Comparison of ENCODE assay signal across 23 cellular contexts in genomic region chr20:43532416-43533055, GRCh38. TPM values are rescaled to one million over a fixed set of nuclear protein-coding genes. Genes with fewer than 3 reads are reported as not detected.
DNase-seq lines count a peak whose midpoint lies in the region; ATAC-seq and TF ChIP-seq lines count a peak whose summit lies in the region.
"Had no signal": no experiment of that assay in that cellular context is flagged by ENCODE, and none has a peak within 500 bp of the region (broad histone marks: within the 10 kb centered on the region; RNA-seq: fewer than 3 reads in every experiment).

No MANE protein-coding gene starts in this region.

- ATAC-seq in IMR-90 (ENCODE audit: low read depth) (no peak), HG02870 (IDR thresholded peaks at IDR 0.05; ENCODE audit: unreplicated experiment) (no peak)
- ATAC-seq: PC-3, Right ventricle myocardium inferior had no signal

- H3K79me2 ChIP-seq in trophoblast cell (ENCODE audit: control insufficient read depth, insufficient read depth, low read length, poor library complexity), result no peaks in the 10 kb centered on the region

- H3K4me2 ChIP-seq in IMR-90 (ENCODE audit: low read depth, low read length) (no peak overlapping the region), trophoblast cell (ENCODE audit: low read length) (no peak overlapping the region)
- H3K4me2 ChIP-seq: BLaER1 had no signal

- CTCF ChIA-PET in AG04450 (lab: Charles Lee) (interaction anchor here (0.6 to 1.3 kb wide), 3 partner anchors 15 to 548 kb away, joined by 3 to 6 read pairs (median 4); no protein-coding TSS in a partner anchor), IMR-90 (lab: Yijun Ruan, JAX) (no interaction called here)

- H4K20me1 ChIP-seq in IMR-90 (ENCODE audit: insufficient read depth, low read length), result no peaks in the 10 kb centered on the region
- H4K20me1 ChIP-seq: BLaER1 had no signal

- peak overlapping the region; percentile 76 for H2AK9ac ChIP-seq in IMR-90 (replicated peaks; ENCODE audit: low read depth, low read length, poor library complexity)

- H3K9me3 ChIP-seq in AG04450 (ENCODE audit: control insufficient read depth, insufficient read depth, low read length) (no peaks in the 10 kb centered on the region), IMR-90 (ENCODE audit: control insufficient read depth, insufficient read depth, low read length) (no peaks in the 10 kb centered on the region), trophoblast cell (ENCODE audit: insufficient read depth, low read depth, low read length) (no peaks in the 10 kb centered on the region)
- H3K9me3 ChIP-seq: BLaER1, HAP-1, MG63, SJSA1 had no signal

- POLR2A ChIA-PET in AG04450 (lab: Yijun Ruan, JAX), result interaction anchor here (1.4 kb wide), 1 partner anchor 51 kb away, joined by 4 read pairs; no protein-coding TSS in a partner anchor
- POLR2A ChIA-PET in IMR-90 (lab: Charles Lee; ENCODE audit: unreplicated experiment), result no interaction called here

- no peak overlapping the region for H4K12ac ChIP-seq in trophoblast cell (ENCODE audit: low read depth, low read length)

- no peak overlapping the region for H2BK5ac ChIP-seq in IMR-90 (ENCODE audit: low read depth, low read length, poor library complexity, severe bottlenecking)
- no peak overlapping the region for H2BK5ac ChIP-seq in trophoblast cell (ENCODE audit: low read depth, low read length, poor library complexity)

- H3K14ac ChIP-seq in IMR-90 (replicated peaks; ENCODE audit: low read depth, low read length) (no peak overlapping the region), trophoblast cell (ENCODE audit: low read length) (no peak overlapping the region)

- TF ChIP-seq RAD21 in IMR-90 (IDR thresholded peaks at IDR 0.05; ENCODE audit: low read length), result no peak

- BruUV-seq in IMR-90 (replicated peaks; lab: Mats Ljungman, UMichigan), result no TSS peak

- H3K36me3 ChIP-seq in IMR-90 (ENCODE audit: control insufficient read depth, insufficient read depth, low read length), result peaks cover 6% of the 10 kb centered on the region
- peaks cover 4 to 13% of the 10 kb centered on the region in 2 experiments for H3K36me3 ChIP-seq in trophoblast cell (ENCODE audit: control insufficient read depth in 1 of 2, insufficient read depth in 2 of 2, low read length in 2 of 2)
- H3K36me3 ChIP-seq: HAP-1, MG63, SJSA1 had no signal

- no peak overlapping the region for H2BK15ac ChIP-seq in IMR-90 (ENCODE audit: low read depth, low read length)

- 92% methylated on average over 6 of the region's 9 CpGs; no CpG with 5 or more reads in 1 of the 2 experiments for WGBS in IMR-90 (ENCODE audit: extremely low coverage in 2 of 2, insufficient read length in 1 of 2), 2 experiments
- WGBS in trophoblast cell (ENCODE audit: extremely low coverage, insufficient coverage, insufficient read length), result no CpG with 5 or more reads among the region's 9 CpGs

- H4K91ac ChIP-seq in IMR-90 (ENCODE audit: insufficient read depth, low read depth, low read length) (no peak overlapping the region), trophoblast cell (ENCODE audit: low read depth, low read length) (no peak overlapping the region)

- H4K5ac ChIP-seq in IMR-90 (ENCODE audit: low read depth, low read length), result no peak overlapping the region

- H3K4ac ChIP-seq in IMR-90 (ENCODE audit: low read depth, low read length) (no peak overlapping the region), trophoblast cell (ENCODE audit: low read depth, low read length) (no peak overlapping the region)

- no peak overlapping the region for H2BK12ac ChIP-seq in trophoblast cell (ENCODE audit: low read length)

- no peaks in the 10 kb centered on the region for H3K79me1 ChIP-seq in IMR-90 (ENCODE audit: low read depth in 1 of 2, low read length in 2 of 2)
- H3K79me1 ChIP-seq in trophoblast cell (ENCODE audit: low read length), result no peaks in the 10 kb centered on the region

- no peak overlapping the region for H2BK20ac ChIP-seq in IMR-90 (ENCODE audit: low read depth, low read length)

- H3K4me1 ChIP-seq in IMR-90 (ENCODE audit: control insufficient read depth, insufficient read depth, low read length) (peaks cover 3% of the 10 kb centered on the region; the same call in 1 of the 2 replicates), trophoblast cell (ENCODE audit: control insufficient read depth in 1 of 2, insufficient read depth in 2 of 2, low read length in 2 of 2) (no peaks in the 10 kb centered on the region)
- H3K4me1 ChIP-seq: BLaER1, HAP-1, SJSA1 had no signal

- dilution Hi-C loops in IMR-90 (cut with HindIII; ENCODE audit: low sequenced_read_pairs, unreplicated experiment), result no loop called here

- H3K4me3 ChIP-seq in AG04450 (ENCODE audit: low read depth, low read length) (no peak overlapping the region), IMR-90 (ENCODE audit: insufficient read depth, low read depth, low read length) (no peak overlapping the region), trophoblast cell (ENCODE audit: low read depth, low read length) (no peak overlapping the region)
- H3K4me3 ChIP-seq: BLaER1, HAP-1, MG63, SJSA1 had no signal

- no peaks in the 10 kb centered on the region; the same call in none of the 2 replicates for H3K9me1 ChIP-seq in IMR-90 (ENCODE audit: insufficient read depth, low read length)

- TF ChIP-seq CTCF in AG04450 (IDR thresholded peaks at IDR 0.05; ENCODE audit: low read depth, low read length) (no peak), IMR-90 (conservative IDR thresholded peaks at IDR 0.05; ENCODE audit: low read depth, low read length) (no peak)

- no peak overlapping the region for H3K23ac ChIP-seq in IMR-90 (ENCODE audit: low read depth, low read length)
- H3K23ac ChIP-seq in trophoblast cell (ENCODE audit: low read length), result no peak overlapping the region

- H3K56ac ChIP-seq in IMR-90 (ENCODE audit: extremely low read depth, insufficient read depth, low read length), result no peak overlapping the region

- H2BK120ac ChIP-seq in IMR-90 (ENCODE audit: low read depth, low read length), result no peak overlapping the region
- no peak overlapping the region for H2BK120ac ChIP-seq in trophoblast cell (ENCODE audit: insufficient read depth, low read length, poor library complexity)

- intact Hi-C loops in IMR-90 (cut with micrococcal nuclease), result no loop called here

- H3K27ac ChIP-seq in AG04450 (ENCODE audit: low read depth, low read length) (peak overlapping the region; percentile 11), IMR-90 (ENCODE audit: insufficient read depth, low read length) (no peak overlapping the region), trophoblast cell (ENCODE audit: low read depth, low read length) (no peak overlapping the region)
- H3K27ac ChIP-seq: BLaER1, SJSA1 had no signal

- DNase-seq in AG04450 (ENCODE audit: low read depth, low spot score) (no peak), IMR-90 (no peak), islet precursor cell (peak; percentile 51), trophoblast cell (peak; percentile 43 to 72), HCEC 1CT (no peak), SHP77 (lab: John Stamatoyannopoulos, UW) (no peak)
- DNase-seq: CD4-positive, CD25-positive, alpha-beta regulatory T cell; GOT3; KG1; MG63; NCI-H1105 treated with DMSO at 0.1 percent for 48 hours; NCI-H2029 treated with DMSO at 0.1 percent for 48 hours; NCI-H446 treated with DMSO at 0.1 percent for 48 hours; NCI-H526; NCI-H82; NK-92 treated with Interleukin-12 subunit alpha and Interleukin-12 subunit beta, amount 100 ng/mL, for 24 hours; PC-3 had no signal

- no peak overlapping the region for H3K9ac ChIP-seq in IMR-90 (ENCODE audit: low read depth, low read length)
- H3K9ac ChIP-seq in trophoblast cell (ENCODE audit: low read length), result no peak overlapping the region
- H3K9ac ChIP-seq: BLaER1 had no signal

- H2AK5ac ChIP-seq in IMR-90 (ENCODE audit: low read depth, low read length) (no peak overlapping the region; the same call in 1 of the 2 replicates), trophoblast cell (ENCODE audit: low read length) (no peak overlapping the region)

- H2AFZ ChIP-seq in IMR-90 (replicated peaks; ENCODE audit: low read length, poor library complexity) (no peak overlapping the region), trophoblast cell (ENCODE audit: insufficient read depth, low read length, poor library complexity) (no peak overlapping the region)

- H4K8ac ChIP-seq in IMR-90 (ENCODE audit: low read depth in 2 of 2, low read length in 2 of 2) (no peak overlapping the region), trophoblast cell (ENCODE audit: low read depth, low read length) (no peak overlapping the region)

- no peak overlapping the region for H3K18ac ChIP-seq in IMR-90 (ENCODE audit: low read depth, low read length)
- no peak overlapping the region for H3K18ac ChIP-seq in trophoblast cell (ENCODE audit: low read length)

- in situ Hi-C loops in IMR-90 (cut with MboI; ENCODE audit: low sequenced_read_pairs), result loop anchor here (10.0 kb wide), 1 partner anchor 162 kb away; no protein-coding TSS in a partner anchor

- no peak for TF ChIP-seq POLR2A in IMR-90 (IDR thresholded peaks at IDR 0.05; ENCODE audit: low read depth, low read length)

- H3K27me3 ChIP-seq in AG04450 (ENCODE audit: control insufficient read depth, insufficient read depth, low read length), result no peaks in the 10 kb centered on the region
- peaks cover 4% of the 10 kb centered on the region; the same call in 1 of the 2 replicates for H3K27me3 ChIP-seq in IMR-90 (ENCODE audit: control insufficient read depth, insufficient read depth, low read length)
- H3K27me3 ChIP-seq in trophoblast cell (ENCODE audit: insufficient read depth, low read length), result no peaks in the 10 kb centered on the region
- H3K27me3 ChIP-seq: BLaER1, MG63, SJSA1 had no signal

RNA-seq across cellular contexts. Expression of gene L3MBTL1, which starts 25.0 kb away (rescaled TPM):
- polyA plus RNA-seq in AG04450 (2011; rRNA removed), result 3.0 and 3.3 TPM in 2 replicates
- 6.0 and 6.6 TPM in 2 replicates for polyA minus RNA-seq in AG04450 (2011; rRNA and poly(A)+ RNA removed)
- total RNA-seq in IMR-90 (2012; rRNA removed), result 1.7 and 2.2 TPM in 2 replicates
- polyA plus RNA-seq in IMR-90 (2012; rRNA removed), result 4.3 and 4.5 TPM in 2 replicates
- polyA plus RNA-seq in IMR-90 (2012; cell fraction: cytosol; rRNA removed), result 1.1 TPM in 2 replicates
- 38.8 and 40.5 TPM in 2 replicates for polyA plus RNA-seq in IMR-90 (2012; cell fraction: nucleus; rRNA removed; ENCODE audit: low replicate concordance)
- 3.3 and 3.7 TPM in 2 replicates for polyA plus RNA-seq in trophoblast cell (2013)
- total RNA-seq: SJSA1 had no signal

RNA-seq across cellular contexts. Expression of gene SGK2, which starts 26.3 kb away (rescaled TPM):
- polyA plus RNA-seq in AG04450 (2011; rRNA removed) (0.12 and 0.16 TPM in 2 replicates), IMR-90 (2012; rRNA removed) (0.10 TPM in 1 of 2 replicates, not detected in the other)
- 0.32 TPM in 1 of 2 replicates, not detected in the other for polyA minus RNA-seq in AG04450 (2011; rRNA and poly(A)+ RNA removed)
- total RNA-seq in IMR-90 (2012; rRNA removed), result under 0.01 TPM in 1 of 2 replicates, not detected in the other
- not detected in 2 replicates for polyA plus RNA-seq in IMR-90 (2012; cell fraction: cytosol; rRNA removed)
- 1.4 and 2.0 TPM in 2 replicates for polyA plus RNA-seq in IMR-90 (2012; cell fraction: nucleus; rRNA removed; ENCODE audit: low replicate concordance)
- 0.56 and 0.61 TPM in 2 replicates for polyA plus RNA-seq in trophoblast cell (2013)
- total RNA-seq: A172, SJSA1 had no signal
- polyA plus RNA-seq: CD4-positive, CD25-positive, alpha-beta regulatory T cell had no signal

RNA-seq across cellular contexts. Expression of gene IFT52, which starts 58.2 kb away (rescaled TPM):
- 47.7 and 53.2 TPM in 2 replicates for polyA plus RNA-seq in AG04450 (2011; rRNA removed)
- 46.7 and 63.0 TPM in 2 replicates for polyA minus RNA-seq in AG04450 (2011; rRNA and poly(A)+ RNA removed)
- 55.6 and 60.8 TPM in 2 replicates for total RNA-seq in IMR-90 (2012; rRNA removed)
- 29.7 and 31.2 TPM in 2 replicates for polyA plus RNA-seq in IMR-90 (2012; rRNA removed)
- 13.8 and 27.8 TPM in 2 replicates for polyA plus RNA-seq in IMR-90 (2012; cell fraction: cytosol; rRNA removed)
- 4.8 and 15.4 TPM in 2 replicates for polyA plus RNA-seq in IMR-90 (2012; cell fraction: nucleus; rRNA removed; ENCODE audit: low replicate concordance)
- 25.9 and 30.1 TPM in 2 replicates for polyA plus RNA-seq in trophoblast cell (2013)

Comparison
In these comparisons a context has a peak if more than half of its experiments do, and no peak if none do; other contexts are left out.
1. DNase-seq: peak in islet precursor cell (single experiment) and trophoblast cell (2 of 2); none in AG04450 (single experiment), IMR-90 (single experiment), HCEC 1CT (single experiment) and SHP77 (0 of 2).